ENCODE assay signal across 16 cellular contexts in genomic region chr17:1029912-1030656, GRCh38. TPM values are rescaled to one million over a fixed set of nuclear protein-coding genes. Genes with fewer than 3 reads are reported as not detected.
A peak's percentile ranks its signal among the peaks of the same experiment; 100 is the strongest.
DNase-seq lines count a peak whose midpoint lies in the region; TF ChIP-seq lines count a peak whose summit lies in the region.
"Had no signal": no experiment of that assay in that cellular context is flagged by ENCODE, and none has a peak within 500 bp of the region (broad histone marks: within the 10 kb centered on the region; RNA-seq: fewer than 3 reads in every experiment).

No MANE protein-coding gene starts in this region.

- peak overlapping the region; percentile 18 to 94; a peak in 3 of 4 replicates for H3K27ac ChIP-seq in SK-N-SH (ENCODE audit: low read depth in 2 of 2, low read length in 1 of 2)
- peak overlapping the region; percentile 19 to 70 (median 64) for H3K27ac ChIP-seq in esophagus squamous epithelium
- no peak overlapping the region for H3K27ac ChIP-seq in mesenchymal stem cell (ENCODE audit: low read length, poor library complexity, severe bottlenecking)
- peak overlapping the region; percentile 69 for H3K27ac ChIP-seq in temporal lobe (ENCODE audit: low read depth, low read length)
- H3K27ac ChIP-seq: right lobe of liver had no signal

- H2AFZ ChIP-seq in SK-N-SH (ENCODE audit: low read depth) (no peak overlapping the region), mesenchymal stem cell (ENCODE audit: low read depth, low read length) (no peak overlapping the region)

- peak overlapping the region in 1 of 2 experiments; percentile 99 for H3K14ac ChIP-seq in mesenchymal stem cell (ENCODE audit: low read length in 2 of 2)

- no peak overlapping the region for H4K91ac ChIP-seq in mesenchymal stem cell (ENCODE audit: low read length)

- H3K18ac ChIP-seq in mesenchymal stem cell (ENCODE audit: low read depth in 1 of 2, low read length in 2 of 2) = peak overlapping the region in 1 of 2 experiments; percentile 95

- H3K36me3 Mint-ChIP-seq in endothelial cell (ENCODE audit: low read depth, unreplicated experiment) = peaks cover 19% of the 10 kb centered on the region

- peaks cover 6% of the 10 kb centered on the region for H3F3A ChIP-seq in SK-N-SH (replicated peaks; ENCODE audit: insufficient read depth)

- 77% methylated on average over 14 of the region's 22 CpGs for WGBS in SK-N-SH (ENCODE audit: low lambda C conversion rate)
- 60 to 75% methylated on average over 2 to 4 of the region's 22 CpGs for WGBS in esophagus squamous epithelium, 2 donors
- WGBS in mesenchymal stem cell = 83% methylated on average over 22 of the region's 22 CpGs

- TF ChIP-seq CTCF in SK-N-SH (IDR thresholded peaks at IDR 0.05) = no peak
- no peak for TF ChIP-seq CTCF in esophagus squamous epithelium (IDR thresholded peaks at IDR 0.05)
- TF ChIP-seq CTCF in endothelial cell (IDR thresholded peaks at IDR 0.05; ENCODE audit: unreplicated experiment) = no peak

- H3K27me3 ChIP-seq in SK-N-SH (ENCODE audit: insufficient read depth) = no peaks in the 10 kb centered on the region
- H3K27me3 ChIP-seq in esophagus squamous epithelium = no peaks in the 10 kb centered on the region
- H3K27me3 ChIP-seq in mesenchymal stem cell (ENCODE audit: control insufficient read depth in 1 of 2, insufficient read depth in 1 of 2, low read length in 2 of 2) = no peaks in the 10 kb centered on the region
- H3K27me3 ChIP-seq: right lobe of liver had no signal

- no peaks in the 10 kb centered on the region for H3K4me1 Mint-ChIP-seq in endothelial cell (ENCODE audit: unreplicated experiment)
- H3K4me1 Mint-ChIP-seq: activated CD4-positive, alpha-beta T cell treated with anti-CD3 and anti-CD28 coated beads, Interleukin-2, amount 10 ng/mL, durations not matched to agents 7 days and 5 days had no signal

- no peak overlapping the region for H3K9ac ChIP-seq in SK-N-SH
- peak overlapping the region; percentile 18 for H3K9ac ChIP-seq in mesenchymal stem cell (ENCODE audit: low read length)

- H3K27ac Mint-ChIP-seq in endothelial cell (ENCODE audit: unreplicated experiment) = no peak overlapping the region
- H3K27ac Mint-ChIP-seq: activated CD4-positive, alpha-beta T cell treated with anti-CD3 and anti-CD28 coated beads, Interleukin-2, amount 10 ng/mL, durations not matched to agents 7 days and 5 days had no signal

- no peak for TF ChIP-seq EP300 in SK-N-SH (IDR thresholded peaks at IDR 0.05; ENCODE audit: borderline replicate concordance in 1 of 2, low read depth in 1 of 2, low read length in 1 of 2)

- H3K4me3 ChIP-seq in SK-N-SH (ENCODE audit: low read depth in 2 of 2, low read length in 1 of 2) (no peak overlapping the region), esophagus squamous epithelium (peak overlapping the region in 2 of 4 donors; percentile 41 to 57), mesenchymal stem cell (ENCODE audit: insufficient read depth in 1 of 2, low read depth in 1 of 2, low read length in 2 of 2) (peak overlapping the region in 1 of 2 experiments; percentile 41)
- H3K4me3 ChIP-seq: right lobe of liver had no signal

- peaks cover 4% of the 10 kb centered on the region; the same call in 1 of the 2 replicates for H3K79me2 ChIP-seq in SK-N-SH (ENCODE audit: insufficient read depth)

- intact Hi-C loops in esophagus squamous epithelium (cut with DNase I) = no loop called here

- H2BK15ac ChIP-seq in mesenchymal stem cell (ENCODE audit: low read depth, poor library complexity, severe bottlenecking) = peak overlapping the region; percentile 56

- peak overlapping the region; percentile 28 to 100 for H2BK12ac ChIP-seq in mesenchymal stem cell (ENCODE audit: low read length in 2 of 2)

- TF ChIP-seq POLR2A in esophagus squamous epithelium (IDR thresholded peaks at IDR 0.05) = no peak

- no peak overlapping the region for H3K4me2 ChIP-seq in SK-N-SH
- no peak overlapping the region for H3K4me2 ChIP-seq in mesenchymal stem cell (ENCODE audit: low read length, poor library complexity, severe bottlenecking)

- H3K9me3 ChIP-seq in SK-N-SH (no peaks in the 10 kb centered on the region), esophagus squamous epithelium (no peaks in the 10 kb centered on the region), mesenchymal stem cell (ENCODE audit: control insufficient read depth, low read length) (no peaks in the 10 kb centered on the region)
- H3K9me3 ChIP-seq: right lobe of liver had no signal

- H3K79me1 ChIP-seq in mesenchymal stem cell (replicated peaks; ENCODE audit: low read length, poor library complexity, severe bottlenecking) = peaks cover 37% of the 10 kb centered on the region

- no peak overlapping the region for H2AK5ac ChIP-seq in mesenchymal stem cell (ENCODE audit: low read length, severe bottlenecking)

- POLR2A ChIA-PET in SK-N-SH (lab: Yijun Ruan, JAX) = no interaction called here

- TF ChIP-seq RAD21 in SK-N-SH (IDR thresholded peaks at IDR 0.05; ENCODE audit: low read length) = no peak

- H3K4ac ChIP-seq in mesenchymal stem cell (ENCODE audit: low read depth in 1 of 2, low read length in 2 of 2) = peak overlapping the region in 1 of 2 experiments; percentile 68

- peak overlapping the region in 1 of 2 experiments; percentile 28 for H3K23ac ChIP-seq in mesenchymal stem cell (ENCODE audit: low read length in 2 of 2)

- peaks cover 2 to 19% of the 10 kb centered on the region in 2 experiments for H3K36me3 ChIP-seq in SK-N-SH (replicated peaks in 1 of 2; ENCODE audit: control insufficient read depth in 1 of 2, insufficient read depth in 2 of 2, low read length in 1 of 2)
- H3K36me3 ChIP-seq in esophagus squamous epithelium = peaks cover 0 to 92% (median 9%) of the 10 kb centered on the region in 3 donors
- H3K36me3 ChIP-seq in mesenchymal stem cell (ENCODE audit: control insufficient read depth in 1 of 2, insufficient read depth in 2 of 2, low read depth in 1 of 2, low read length in 2 of 2) = peaks cover 45 to 78% of the 10 kb centered on the region in 2 experiments
- H3K36me3 ChIP-seq: right lobe of liver had no signal

- peaks cover 42% of the 10 kb centered on the region for H4K20me1 ChIP-seq in SK-N-SH (ENCODE audit: insufficient read depth)

- H3K9me3 Mint-ChIP-seq in endothelial cell (ENCODE audit: unreplicated experiment) = no peaks in the 10 kb centered on the region
- H3K9me3 Mint-ChIP-seq: activated CD4-positive, alpha-beta T cell treated with anti-CD3 and anti-CD28 coated beads, Interleukin-2, amount 10 ng/mL, durations not matched to agents 7 days and 5 days; naive thymus-derived CD8-positive, alpha-beta T cell had no signal

- H3K9me2 ChIP-seq in SK-N-SH = no peaks in the 10 kb centered on the region

- no peak overlapping the region for H2BK5ac ChIP-seq in mesenchymal stem cell (ENCODE audit: low read depth, low read length, poor library complexity, severe bottlenecking)

- H3K27me3 Mint-ChIP-seq in endothelial cell (ENCODE audit: unreplicated experiment) = peaks cover 5% of the 10 kb centered on the region
- H3K27me3 Mint-ChIP-seq: activated CD4-positive, alpha-beta T cell treated with anti-CD3 and anti-CD28 coated beads, Interleukin-2, amount 10 ng/mL, durations not matched to agents 7 days and 5 days; naive thymus-derived CD8-positive, alpha-beta T cell had no signal

- H3K4me3 Mint-ChIP-seq in endothelial cell (ENCODE audit: unreplicated experiment) = no peak overlapping the region
- H3K4me3 Mint-ChIP-seq: activated CD4-positive, alpha-beta T cell treated with anti-CD3 and anti-CD28 coated beads, Interleukin-2, amount 10 ng/mL, durations not matched to agents 7 days and 5 days; naive thymus-derived CD8-positive, alpha-beta T cell had no signal

- H4K8ac ChIP-seq in mesenchymal stem cell (ENCODE audit: low read length) = no peak overlapping the region

- CTCF ChIA-PET in SK-N-SH (lab: Yijun Ruan, JAX) = interaction anchor here (0.8 to 6.3 kb wide), 9 partner anchors 10 to 157 kb away, joined by 3 to 41 read pairs (median 4); partner anchors contain the start of genes NXN and TIMM22

- no peak overlapping the region for H2BK120ac ChIP-seq in mesenchymal stem cell (ENCODE audit: low read depth, low read length)

- DNase-seq in SK-N-SH = peak; percentile 79
- DNase-seq in esophagus squamous epithelium (lab: John Stamatoyannopoulos, UW) = no peak
- no peak for DNase-seq in mesenchymal stem cell
- DNase-seq in endothelial cell (ENCODE audit: low spot score) = no peak
- no peak for DNase-seq in AG08396 (ENCODE audit: low spot score)
- DNase-seq in NCI-H748 (lab: John Stamatoyannopoulos, UW; ENCODE audit: unreplicated experiment) = no peak
- DNase-seq in kidney glomerular epithelial cell (lab: John Stamatoyannopoulos, UW) = no peak
- DNase-seq: activated CD4-positive, alpha-beta T cell treated with anti-CD3 and anti-CD28 coated beads, Interleukin-2, amount 10 ng/mL, durations not matched to agents 7 days and 5 days; activated T-cell treated with anti-CD3 and anti-CD28 coated beads, Interleukin-2, amount 50 U/mL, for 48 hours; DMS 273 treated with DMSO at 0.1 percent for 48 hours; GOT3; KBM-7; naive thymus-derived CD8-positive, alpha-beta T cell; NCI-H1436 treated with DMSO at 0.1 percent for 48 hours had no signal

- peaks cover 0 to 21% of the 10 kb centered on the region in 2 experiments; a peak in 1 of 4 replicates for H3K4me1 ChIP-seq in SK-N-SH (ENCODE audit: control insufficient read depth in 1 of 2, insufficient read depth in 2 of 2, low read depth in 1 of 2, low read length in 1 of 2)
- H3K4me1 ChIP-seq in esophagus squamous epithelium = peaks cover 21 to 56% (median 25%) of the 10 kb centered on the region in 3 donors
- H3K4me1 ChIP-seq in mesenchymal stem cell (ENCODE audit: control insufficient read depth, insufficient read depth, low read depth, low read length) = peaks cover 47% of the 10 kb centered on the region
- H3K4me1 ChIP-seq: right lobe of liver had no signal

RNA-seq across cellular contexts. Expression of gene TIMM22, which starts 33.2 kb away (rescaled TPM):
- polyA plus RNA-seq in SK-N-SH (2012; rRNA removed) = 9.9 and 10.7 TPM in 2 replicates
- 11.3 and 11.4 TPM in 2 replicates for polyA plus RNA-seq in SK-N-SH (2012; cell fraction: cytosol; rRNA removed)
- 5.0 and 5.2 TPM in 2 replicates for polyA plus RNA-seq in SK-N-SH (2012; cell fraction: nucleus; rRNA removed)
- total RNA-seq in esophagus squamous epithelium (10 to 100 TPM in 3 of 4 donors, 1 to 10 TPM in 1; 7.7 to 18.5 (median 11.8) TPM), temporal lobe (9.1 TPM), endothelial cell (ENCODE audit: unreplicated experiment) (17.1 TPM)
- 14.9 TPM for polyA plus RNA-seq in mesenchymal stem cell (2013, experiment 1 of 2)
- 15.8 TPM for polyA plus RNA-seq in mesenchymal stem cell (2013, experiment 2 of 2)

RNA-seq across cellular contexts. Expression of gene NXN, which starts 50.5 kb away (rescaled TPM):
- polyA plus RNA-seq in SK-N-SH (2012; rRNA removed) = 19.5 and 23.9 TPM in 2 replicates
- polyA plus RNA-seq in SK-N-SH (2012; cell fraction: cytosol; rRNA removed) = 13.0 and 16.3 TPM in 2 replicates
- polyA plus RNA-seq in SK-N-SH (2012; cell fraction: nucleus; rRNA removed) = 16.6 and 20.7 TPM in 2 replicates
- total RNA-seq in esophagus squamous epithelium (10 to 100 TPM; 19.5 to 34.9 (median 28.7) TPM), temporal lobe (15.0 TPM), endothelial cell (ENCODE audit: unreplicated experiment) (53.9 TPM)
- 83.3 TPM for polyA plus RNA-seq in mesenchymal stem cell (2013, experiment 1 of 2)
- polyA plus RNA-seq in mesenchymal stem cell (2013, experiment 2 of 2) = 82.4 TPM
